ENCODE assay signal across 8 cellular contexts in genomic region chr15:57708047-57708446, GRCh38. TPM values are rescaled to one million over a fixed set of nuclear protein-coding genes. Genes with fewer than 3 reads are reported as not detected.
DNase-seq lines count a peak whose midpoint lies in the region; ATAC-seq lines count a peak whose summit lies in the region.

No MANE protein-coding gene starts in this region.

- POLR2A ChIA-PET in activated naive CD8-positive, alpha-beta T cell treated with anti-CD3 and anti-CD28 coated beads, Interleukin-2, amount 10 ng/mL, durations not matched to agents 7 days and 5 days (lab: Charles Lee) = no interaction called here

- H3K27me3 Mint-ChIP-seq in T-helper 2 cell treated with Interferon-gamma antibody and Interleukin-4, amounts not matched to agents 5 μg/mL and 100 μg/mL, for 36 hours (ENCODE audit: low read depth) = peaks cover 3% of the 10 kb centered on the region
- H3K27me3 Mint-ChIP-seq in activated naive CD8-positive, alpha-beta T cell treated with anti-CD3 and anti-CD28 coated beads, Interleukin-2, amount 10 ng/mL, durations not matched to agents 7 days and 5 days = no peaks in the 10 kb centered on the region

- H3K9ac ChIP-seq in iPS-20b (ENCODE audit: low read depth, low read length) = no peak overlapping the region
- H3K9ac ChIP-seq in subcutaneous abdominal adipose tissue (ENCODE audit: low read length in 5 of 5) = peak overlapping the region in 3 of 5 donors; percentile 97 to 99 (median 99)

- H3K27ac ChIP-seq in iPS-20b (ENCODE audit: low read length) (no peak overlapping the region), subcutaneous abdominal adipose tissue (ENCODE audit: low read depth, low read length) (peak overlapping the region; percentile 95)

- H3K36me3 ChIP-seq in iPS-20b (ENCODE audit: insufficient read depth, low read depth, low read length) (peaks cover 44% of the 10 kb centered on the region), subcutaneous abdominal adipose tissue (ENCODE audit: control insufficient read depth in 5 of 5, insufficient read depth in 5 of 5, low read length in 5 of 5) (peaks cover 18 to 39% (median 33%) of the 10 kb centered on the region in 5 donors)

- H3K27ac Mint-ChIP-seq in T-helper 2 cell treated with Interferon-gamma antibody and Interleukin-4, amounts not matched to agents 5 μg/mL and 100 μg/mL, for 36 hours = no peak overlapping the region
- H3K27ac Mint-ChIP-seq in activated naive CD8-positive, alpha-beta T cell treated with anti-CD3 and anti-CD28 coated beads, Interleukin-2, amount 10 ng/mL, durations not matched to agents 7 days and 5 days = no peak overlapping the region

- H3K27me3 ChIP-seq in iPS-20b (ENCODE audit: insufficient read depth, low read length) (peaks cover 27% of the 10 kb centered on the region; the same call in 1 of the 2 replicates), subcutaneous abdominal adipose tissue (ENCODE audit: control insufficient read depth in 5 of 5, insufficient read depth in 4 of 5, low read length in 5 of 5) (no peaks in the 10 kb centered on the region)

- no peak for ATAC-seq in activated naive CD8-positive, alpha-beta T cell treated with anti-CD3 and anti-CD28 coated beads, Interleukin-2, amount 10 ng/mL, durations not matched to agents 7 days and 5 days (ENCODE audit: low read depth)
- ATAC-seq in GM21723 (IDR thresholded peaks at IDR 0.05; ENCODE audit: unreplicated experiment) = no peak

- peaks cover 53% of the 10 kb centered on the region for H3K4me1 Mint-ChIP-seq in T-helper 2 cell treated with Interferon-gamma antibody and Interleukin-4, amounts not matched to agents 5 μg/mL and 100 μg/mL, for 36 hours (ENCODE audit: low read depth)
- peaks cover 62% of the 10 kb centered on the region for H3K4me1 Mint-ChIP-seq in activated naive CD8-positive, alpha-beta T cell treated with anti-CD3 and anti-CD28 coated beads, Interleukin-2, amount 10 ng/mL, durations not matched to agents 7 days and 5 days

- no peak for DNase-seq in T-helper 2 cell treated with Interferon-gamma antibody and Interleukin-4, amounts not matched to agents 5 μg/mL and 100 μg/mL, for 36 hours (ENCODE audit: low spot score)
- DNase-seq in T-helper 2 cell (no peak), NCI-H2227 treated with DMSO at 0.1 percent for 48 hours (lab: John Stamatoyannopoulos, UW) (no peak), Ammon's horn (ENCODE audit: low spot score) (no peak)
- no peak for DNase-seq in activated naive CD8-positive, alpha-beta T cell treated with anti-CD3 and anti-CD28 coated beads, Interleukin-2, amount 10 ng/mL, durations not matched to agents 7 days and 5 days

- H3K4me3 Mint-ChIP-seq in T-helper 2 cell treated with Interferon-gamma antibody and Interleukin-4, amounts not matched to agents 5 μg/mL and 100 μg/mL, for 36 hours = peak overlapping the region; percentile 90
- peak overlapping the region; percentile 84 for H3K4me3 Mint-ChIP-seq in activated naive CD8-positive, alpha-beta T cell treated with anti-CD3 and anti-CD28 coated beads, Interleukin-2, amount 10 ng/mL, durations not matched to agents 7 days and 5 days

- H3K4me1 ChIP-seq in iPS-20b (ENCODE audit: insufficient read depth, low read length) (no peaks in the 10 kb centered on the region; the same call in 1 of the 2 replicates), subcutaneous abdominal adipose tissue (ENCODE audit: control insufficient read depth in 5 of 5, insufficient read depth in 5 of 5, low read length in 5 of 5) (peaks cover 0 to 31% (median 27%) of the 10 kb centered on the region in 5 donors)

- H3K4me3 ChIP-seq in iPS-20b (ENCODE audit: low read length) (peak overlapping the region; percentile 94), subcutaneous abdominal adipose tissue (ENCODE audit: low read depth in 1 of 5, low read length in 5 of 5) (peak overlapping the region in 3 of 5 donors; percentile 91 to 97 (median 96))

- H3K9me3 Mint-ChIP-seq in T-helper 2 cell treated with Interferon-gamma antibody and Interleukin-4, amounts not matched to agents 5 μg/mL and 100 μg/mL, for 36 hours = no peaks in the 10 kb centered on the region
- H3K9me3 Mint-ChIP-seq in activated naive CD8-positive, alpha-beta T cell treated with anti-CD3 and anti-CD28 coated beads, Interleukin-2, amount 10 ng/mL, durations not matched to agents 7 days and 5 days = no peaks in the 10 kb centered on the region

- H3K9me3 ChIP-seq in iPS-20b (ENCODE audit: insufficient read depth, low read depth, low read length) (peaks cover 3% of the 10 kb centered on the region; the same call in 1 of the 2 replicates), subcutaneous abdominal adipose tissue (ENCODE audit: control insufficient read depth in 5 of 5, low read length in 5 of 5) (no peaks in the 10 kb centered on the region)

- peaks cover 46% of the 10 kb centered on the region for H3K36me3 Mint-ChIP-seq in T-helper 2 cell treated with Interferon-gamma antibody and Interleukin-4, amounts not matched to agents 5 μg/mL and 100 μg/mL, for 36 hours (ENCODE audit: low read depth)
- peaks cover 32% of the 10 kb centered on the region for H3K36me3 Mint-ChIP-seq in activated naive CD8-positive, alpha-beta T cell treated with anti-CD3 and anti-CD28 coated beads, Interleukin-2, amount 10 ng/mL, durations not matched to agents 7 days and 5 days

RNA-seq across cellular contexts. Expression of gene POLR2M, which starts 1.5 kb away (rescaled TPM):
- 10 to 100 TPM; 94.2 to 98.3 TPM for total RNA-seq in activated naive CD8-positive, alpha-beta T cell treated with anti-CD3 and anti-CD28 coated beads, Interleukin-2, amount 10 ng/mL, durations not matched to agents 7 days and 5 days
